19 cellular contexts compared by ENCODE assay signal in genomic region chr9:14710804-14711203, GRCh38. TPM values are rescaled to one million over a fixed set of nuclear protein-coding genes. Genes with fewer than 3 reads are reported as not detected.
DNase-seq lines count a peak whose midpoint lies in the region; ATAC-seq and TF ChIP-seq lines count a peak whose summit lies in the region.
"Had no signal": no experiment of that assay in that cellular context is flagged by ENCODE, and none has a peak within 500 bp of the region (broad histone marks: within the 10 kb centered on the region; RNA-seq: fewer than 3 reads in every experiment).

No MANE protein-coding gene starts in this region.

- no peaks in the 10 kb centered on the region for H3K36me3 ChIP-seq in vagina
- H3K36me3 ChIP-seq: HAP-1, Peyer's patch had no signal

- DNase-seq in HCEC 1CT (peak; percentile 9), RKO (ENCODE audit: low spot score) (peak; percentile 22), choroid plexus epithelial cell (ENCODE audit: low read depth) (peak; percentile 81), kidney tubule cell (ENCODE audit: low spot score) (peak; percentile 47), AG08396 (ENCODE audit: low spot score) (no peak), vagina (ENCODE audit: extremely low spot score in 2 of 2) (no peak)
- DNase-seq: activated CD4-positive, alpha-beta T cell treated with anti-CD3 and anti-CD28 coated beads, Interleukin-2, amount 50 U/mL, for 4 hours; activated naive CD4-positive, alpha-beta T cell treated with Interleukin-2 at 50 U/mL for 16 hours; COR-L47; dorsolateral prefrontal cortex; hippocampal formation; NCI-H2107; NCI-H69; Peyer's patch; stimulated activated CD4-positive, alpha-beta T cell treated with anti-CD3 and anti-CD28 coated beads, Interleukin-2, amount 100 ng/mL, for 48 hours had no signal

- no peak overlapping the region for H3K27ac ChIP-seq in vagina
- H3K27ac ChIP-seq: dorsolateral prefrontal cortex, Peyer's patch had no signal

- intact Hi-C loops in vagina (cut with DNase I), result no loop called here

- H3K27me3 ChIP-seq in vagina, result no peaks in the 10 kb centered on the region
- H3K27me3 ChIP-seq: Peyer's patch had no signal

- no peaks in the 10 kb centered on the region for H3K4me1 ChIP-seq in vagina
- H3K4me1 ChIP-seq: HAP-1, Peyer's patch had no signal

- peaks cover 6% of the 10 kb centered on the region for H3K9me3 ChIP-seq in vagina
- H3K9me3 ChIP-seq: HAP-1, Peyer's patch had no signal

- no peak overlapping the region for H3K4me3 ChIP-seq in choroid plexus epithelial cell (ENCODE audit: low read depth, low read length)
- H3K4me3 ChIP-seq in vagina, result no peak overlapping the region
- H3K4me3 ChIP-seq: dorsolateral prefrontal cortex, HAP-1, Peyer's patch had no signal

- ATAC-seq in GM21367 (IDR thresholded peaks at IDR 0.05; ENCODE audit: unreplicated experiment), result no peak

- TF ChIP-seq POLR2A in vagina (IDR thresholded peaks at IDR 0.05), result no peak

- TF ChIP-seq CTCF in choroid plexus epithelial cell (conservative IDR thresholded peaks at IDR 0.05; ENCODE audit: low read depth, low read length), result no peak
- no peak for TF ChIP-seq CTCF in vagina (IDR thresholded peaks at IDR 0.05)

RNA-seq across cellular contexts. Expression of gene CER1, which starts 11.7 kb away (rescaled TPM):
- total RNA-seq in vagina, result not detected
- total RNA-seq: B cell, posterior vena cava had no signal

RNA-seq across cellular contexts. Expression of gene ZDHHC21, which starts 17.6 kb away (rescaled TPM):
- 10.3 TPM for total RNA-seq in vagina

Comparison
In these comparisons a context has a peak if more than half of its experiments do, and no peak if none do; other contexts are left out.
1. DNase-seq: peak in HCEC 1CT (single experiment), RKO (single experiment), choroid plexus epithelial cell (single experiment) and kidney tubule cell (single experiment); none in AG08396 (single experiment) and vagina (0 of 2).